1 cellular context compared by ENCODE assay signal in genomic region chr12:47852096-47852571, GRCh38.
TF ChIP-seq lines count a peak whose summit lies in the region.

No MANE protein-coding gene starts in this region.

TF ChIP-seq in HepG2, 621 proteins besides CTCF, POLR2A, EP300 and RAD21 (continued from another document and continues in another):
- 0 out of 2 replicates have a peak, but pooled peaks have one; percentile 43 for TF ChIP-seq POGK (CRISPR knock-in tag; conservative IDR thresholded peaks at IDR 0.05)
- no peak for TF ChIP-seq ZNF550 (CRISPR knock-in tag; IDR thresholded peaks at IDR 0.05; ENCODE audit: borderline replicate concordance)
- 0 out of 2 replicates have a peak, but pooled peaks have one; percentile 19 for TF ChIP-seq CREM (IDR thresholded peaks at IDR 0.05)
- no peak for TF ChIP-seq CREM (CRISPR knock-in tag; IDR thresholded peaks at IDR 0.05)
- no peak for TF ChIP-seq ATF2 (CRISPR knock-in tag; IDR thresholded peaks at IDR 0.05)
- TF ChIP-seq SRSF9 (IDR thresholded peaks at IDR 0.05; ENCODE audit: borderline replicate concordance, insufficient read depth, low read depth, low read length, poor library complexity, severe bottlenecking), result no peak
- no peak for TF ChIP-seq ZNF75D (CRISPR knock-in tag; IDR thresholded peaks at IDR 0.05; ENCODE audit: borderline replicate concordance)
- TF ChIP-seq SKI (IDR thresholded peaks at IDR 0.05; ENCODE audit: partially characterized antibody), result no peak
- TF ChIP-seq MAZ (IDR thresholded peaks at IDR 0.05; ENCODE audit: borderline replicate concordance, low read depth, low read length), result 0 out of 2 replicates have a peak, but pooled peaks have one; percentile 4
- peak; percentile 54; the same call in 1 of the 2 replicates for TF ChIP-seq MAZ (CRISPR knock-in tag; IDR thresholded peaks at IDR 0.05; ENCODE audit: low read depth)
- TF ChIP-seq ZMYM3 (CRISPR knock-in tag; IDR thresholded peaks at IDR 0.05), result peak; percentile 34; the same call in 1 of the 2 replicates
- TF ChIP-seq THYN1 (CRISPR knock-in tag; IDR thresholded peaks at IDR 0.05; ENCODE audit: borderline replicate concordance, low read depth), result no peak
- TF ChIP-seq STAG1 (CRISPR knock-in tag; IDR thresholded peaks at IDR 0.05), result no peak
- no peak for TF ChIP-seq ZNF776 (CRISPR knock-in tag; IDR thresholded peaks at IDR 0.05)
- TF ChIP-seq IRF2 (CRISPR knock-in tag; IDR thresholded peaks at IDR 0.05), result peak; percentile 47; the same call in 1 of the 2 replicates
- TF ChIP-seq MEIS1 (CRISPR knock-in tag; IDR thresholded peaks at IDR 0.05; ENCODE audit: borderline replicate concordance), result no peak
- TF ChIP-seq ADNP (CRISPR knock-in tag; IDR thresholded peaks at IDR 0.05), result no peak
- TF ChIP-seq MAFF (IDR thresholded peaks at IDR 0.05; ENCODE audit: low read depth, low read length), result no peak
- TF ChIP-seq BHLHE40 (IDR thresholded peaks at IDR 0.05; ENCODE audit: low read length), result no peak
- TF ChIP-seq U2AF1 (optimal IDR thresholded peaks at IDR 0.05; ENCODE audit: low read depth, low read length), result no peak
- TF ChIP-seq ZNF441 (CRISPR knock-in tag; IDR thresholded peaks at IDR 0.05; ENCODE audit: borderline replicate concordance), result peak; percentile 47; the same call in 1 of the 2 replicates
- no peak for TF ChIP-seq ZFP36L1 (CRISPR knock-in tag; IDR thresholded peaks at IDR 0.05)
- peak; percentile 57; the same call in 1 of the 2 replicates for TF ChIP-seq SOX5 (CRISPR knock-in tag; IDR thresholded peaks at IDR 0.05; ENCODE audit: borderline replicate concordance)
- 0 out of 2 replicates have a peak, but pooled peaks have one; percentile 30 for TF ChIP-seq ZNF580 (CRISPR knock-in tag; IDR thresholded peaks at IDR 0.05; ENCODE audit: borderline replicate concordance, low read depth)
- TF ChIP-seq ZNF724P (CRISPR knock-in tag; IDR thresholded peaks at IDR 0.05; ENCODE audit: borderline replicate concordance), result no peak
- no peak for TF ChIP-seq ZNF7 (CRISPR knock-in tag; IDR thresholded peaks at IDR 0.05)
- TF ChIP-seq MXI1 (IDR thresholded peaks at IDR 0.05; ENCODE audit: borderline replicate concordance, low read depth, low read length), result peak; percentile 55; the same call in 1 of the 3 replicates
- TF ChIP-seq ZNF337 (CRISPR knock-in tag; IDR thresholded peaks at IDR 0.05; ENCODE audit: borderline replicate concordance, low read depth), result no peak
- 0 out of 2 replicates have a peak, but pooled peaks have one; percentile 28 for TF ChIP-seq FOXP1 (IDR thresholded peaks at IDR 0.05)
- TF ChIP-seq FOXP1 (CRISPR knock-in tag; IDR thresholded peaks at IDR 0.05), result peak; percentile 96
- no peak for TF ChIP-seq ZNF552 (CRISPR knock-in tag; IDR thresholded peaks at IDR 0.05; ENCODE audit: borderline replicate concordance)
- TF ChIP-seq RXRB (CRISPR knock-in tag; IDR thresholded peaks at IDR 0.05; ENCODE audit: borderline replicate concordance), result 0 out of 2 replicates have a peak, but pooled peaks have one; percentile 14
- TF ChIP-seq ZFY (CRISPR knock-in tag; IDR thresholded peaks at IDR 0.05), result no peak
- TF ChIP-seq FOXJ3 (CRISPR knock-in tag; IDR thresholded peaks at IDR 0.05; ENCODE audit: borderline replicate concordance), result no peak
- TF ChIP-seq ZBTB3 (CRISPR knock-in tag; IDR thresholded peaks at IDR 0.05; ENCODE audit: borderline replicate concordance, low read depth), result no peak
- peak; percentile 24; the same call in 1 of the 2 replicates for TF ChIP-seq REPIN1 (CRISPR knock-in tag; IDR thresholded peaks at IDR 0.05; ENCODE audit: borderline replicate concordance, low read depth)
- TF ChIP-seq DPF2 (CRISPR knock-in tag; IDR thresholded peaks at IDR 0.05; ENCODE audit: borderline replicate concordance, low read depth), result peak; percentile 37; the same call in 1 of the 2 replicates
- peak; percentile 48; the same call in 1 of the 2 replicates for TF ChIP-seq HDAC2 (CRISPR knock-in tag; IDR thresholded peaks at IDR 0.05)
- TF ChIP-seq, protein P1, sequence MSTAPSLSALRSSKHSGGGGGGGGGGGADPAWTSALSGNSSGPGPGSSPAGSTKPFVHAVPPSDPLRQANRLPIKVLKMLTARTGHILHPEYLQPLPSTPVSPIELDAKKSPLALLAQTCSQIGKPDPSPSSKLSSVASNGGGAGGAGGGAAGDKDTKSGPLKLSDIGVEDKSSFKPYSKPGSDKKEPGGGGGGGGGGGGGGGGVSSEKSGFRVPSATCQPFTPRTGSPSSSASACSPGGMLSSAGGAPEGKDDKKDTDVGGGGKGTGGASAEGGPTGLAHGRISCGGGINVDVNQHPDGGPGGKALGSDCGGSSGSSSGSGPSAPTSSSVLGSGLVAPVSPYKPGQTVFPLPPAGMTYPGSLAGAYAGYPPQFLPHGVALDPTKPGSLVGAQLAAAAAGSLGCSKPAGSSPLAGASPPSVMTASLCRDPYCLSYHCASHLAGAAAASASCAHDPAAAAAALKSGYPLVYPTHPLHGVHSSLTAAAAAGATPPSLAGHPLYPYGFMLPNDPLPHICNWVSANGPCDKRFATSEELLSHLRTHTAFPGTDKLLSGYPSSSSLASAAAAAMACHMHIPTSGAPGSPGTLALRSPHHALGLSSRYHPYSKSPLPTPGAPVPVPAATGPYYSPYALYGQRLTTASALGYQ (CRISPR knock-in tag; IDR thresholded peaks at IDR 0.05), result no peak
- TF ChIP-seq ZNF225 (CRISPR knock-in tag; IDR thresholded peaks at IDR 0.05), result no peak
- peak; percentile 78 for TF ChIP-seq CCDC6 (CRISPR knock-in tag; IDR thresholded peaks at IDR 0.05)
- peak; percentile 40; the same call in 1 of the 2 replicates for TF ChIP-seq NCOA2 (CRISPR knock-in tag; IDR thresholded peaks at IDR 0.05)
- 0 out of 2 replicates have a peak, but pooled peaks have one; percentile 17 for TF ChIP-seq HNF4G (IDR thresholded peaks at IDR 0.05; ENCODE audit: borderline replicate concordance, low read depth, low read length)
- TF ChIP-seq HNF4G (CRISPR knock-in tag; IDR thresholded peaks at IDR 0.05; ENCODE audit: borderline replicate concordance, low read depth), result no peak; the same call in 1 of the 2 replicates
- TF ChIP-seq ZNF496 (CRISPR knock-in tag; IDR thresholded peaks at IDR 0.05; ENCODE audit: insufficient replicate concordance), result no peak
- TF ChIP-seq ELF3 (CRISPR knock-in tag; IDR thresholded peaks at IDR 0.05), result peak; percentile 57
- TF ChIP-seq, protein P2, sequence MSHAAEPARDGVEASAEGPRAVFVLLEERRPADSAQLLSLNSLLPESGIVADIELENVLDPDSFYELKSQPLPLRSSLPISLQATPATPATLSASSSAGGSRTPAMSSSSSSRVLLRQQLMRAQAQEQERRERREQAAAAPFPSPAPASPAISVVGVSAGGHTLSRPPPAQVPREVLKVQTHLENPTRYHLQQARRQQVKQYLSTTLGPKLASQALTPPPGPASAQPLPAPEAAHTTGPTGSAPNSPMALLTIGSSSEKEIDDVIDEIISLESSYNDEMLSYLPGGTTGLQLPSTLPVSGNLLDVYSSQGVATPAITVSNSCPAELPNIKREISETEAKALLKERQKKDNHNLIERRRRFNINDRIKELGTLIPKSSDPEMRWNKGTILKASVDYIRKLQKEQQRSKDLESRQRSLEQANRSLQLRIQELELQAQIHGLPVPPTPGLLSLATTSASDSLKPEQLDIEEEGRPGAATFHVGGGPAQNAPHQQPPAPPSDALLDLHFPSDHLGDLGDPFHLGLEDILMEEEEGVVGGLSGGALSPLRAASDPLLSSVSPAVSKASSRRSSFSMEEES (CRISPR knock-in tag; IDR thresholded peaks at IDR 0.05), result peak; percentile 46; the same call in 1 of the 2 replicates
- 0 out of 2 replicates have a peak, but pooled peaks have one; percentile 34 for TF ChIP-seq MYC (CRISPR knock-in tag; IDR thresholded peaks at IDR 0.05; ENCODE audit: borderline replicate concordance)
- no peak for TF ChIP-seq ZNF34 (CRISPR knock-in tag; IDR thresholded peaks at IDR 0.05; ENCODE audit: borderline replicate concordance)
- TF ChIP-seq, protein P3, sequence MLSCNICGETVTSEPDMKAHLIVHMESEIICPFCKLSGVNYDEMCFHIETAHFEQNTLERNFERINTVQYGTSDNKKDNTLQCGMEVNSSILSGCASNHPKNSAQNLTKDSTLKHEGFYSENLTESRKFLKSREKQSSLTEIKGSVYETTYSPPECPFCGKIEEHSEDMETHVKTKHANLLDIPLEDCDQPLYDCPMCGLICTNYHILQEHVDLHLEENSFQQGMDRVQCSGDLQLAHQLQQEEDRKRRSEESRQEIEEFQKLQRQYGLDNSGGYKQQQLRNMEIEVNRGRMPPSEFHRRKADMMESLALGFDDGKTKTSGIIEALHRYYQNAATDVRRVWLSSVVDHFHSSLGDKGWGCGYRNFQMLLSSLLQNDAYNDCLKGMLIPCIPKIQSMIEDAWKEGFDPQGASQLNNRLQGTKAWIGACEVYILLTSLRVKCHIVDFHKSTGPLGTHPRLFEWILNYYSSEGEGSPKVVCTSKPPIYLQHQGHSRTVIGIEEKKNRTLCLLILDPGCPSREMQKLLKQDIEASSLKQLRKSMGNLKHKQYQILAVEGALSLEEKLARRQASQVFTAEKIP (CRISPR knock-in tag; IDR thresholded peaks at IDR 0.05; ENCODE audit: borderline replicate concordance), result no peak
- no peak for TF ChIP-seq ZNF3 (CRISPR knock-in tag; IDR thresholded peaks at IDR 0.05)
- peak; percentile 80; the same call in 1 of the 2 replicates for TF ChIP-seq FOXO1 (CRISPR knock-in tag; IDR thresholded peaks at IDR 0.05)
- peak; percentile 52; the same call in 1 of the 2 replicates for TF ChIP-seq ERF (CRISPR knock-in tag; IDR thresholded peaks at IDR 0.05)
- TF ChIP-seq ZFX (CRISPR knock-in tag; IDR thresholded peaks at IDR 0.05; ENCODE audit: low read depth), result peak; percentile 42; the same call in 1 of the 2 replicates
- peak; percentile 95 for TF ChIP-seq FOXA3 (CRISPR knock-in tag; IDR thresholded peaks at IDR 0.05)
- TF ChIP-seq, protein P4, sequence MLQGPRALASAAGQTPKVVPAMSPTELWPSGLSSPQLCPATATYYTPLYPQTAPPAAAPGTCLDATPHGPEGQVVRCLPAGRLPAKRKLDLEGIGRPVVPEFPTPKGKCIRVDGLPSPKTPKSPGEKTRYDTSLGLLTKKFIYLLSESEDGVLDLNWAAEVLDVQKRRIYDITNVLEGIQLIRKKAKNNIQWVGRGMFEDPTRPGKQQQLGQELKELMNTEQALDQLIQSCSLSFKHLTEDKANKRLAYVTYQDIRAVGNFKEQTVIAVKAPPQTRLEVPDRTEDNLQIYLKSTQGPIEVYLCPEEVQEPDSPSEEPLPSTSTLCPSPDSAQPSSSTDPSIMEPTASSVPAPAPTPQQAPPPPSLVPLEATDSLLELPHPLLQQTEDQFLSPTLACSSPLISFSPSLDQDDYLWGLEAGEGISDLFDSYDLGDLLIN (CRISPR knock-in tag; IDR thresholded peaks at IDR 0.05; ENCODE audit: borderline replicate concordance), result no peak
- TF ChIP-seq KLF16 (CRISPR knock-in tag; IDR thresholded peaks at IDR 0.05), result peak in 1 of 2 experiments; percentile 27; a peak in 1 of 4 replicates
- TF ChIP-seq SMYD3 (CRISPR knock-in tag; IDR thresholded peaks at IDR 0.05), result no peak
- TF ChIP-seq ZBTB44 (CRISPR knock-in tag; IDR thresholded peaks at IDR 0.05), result no peak
- TF ChIP-seq, protein P5, sequence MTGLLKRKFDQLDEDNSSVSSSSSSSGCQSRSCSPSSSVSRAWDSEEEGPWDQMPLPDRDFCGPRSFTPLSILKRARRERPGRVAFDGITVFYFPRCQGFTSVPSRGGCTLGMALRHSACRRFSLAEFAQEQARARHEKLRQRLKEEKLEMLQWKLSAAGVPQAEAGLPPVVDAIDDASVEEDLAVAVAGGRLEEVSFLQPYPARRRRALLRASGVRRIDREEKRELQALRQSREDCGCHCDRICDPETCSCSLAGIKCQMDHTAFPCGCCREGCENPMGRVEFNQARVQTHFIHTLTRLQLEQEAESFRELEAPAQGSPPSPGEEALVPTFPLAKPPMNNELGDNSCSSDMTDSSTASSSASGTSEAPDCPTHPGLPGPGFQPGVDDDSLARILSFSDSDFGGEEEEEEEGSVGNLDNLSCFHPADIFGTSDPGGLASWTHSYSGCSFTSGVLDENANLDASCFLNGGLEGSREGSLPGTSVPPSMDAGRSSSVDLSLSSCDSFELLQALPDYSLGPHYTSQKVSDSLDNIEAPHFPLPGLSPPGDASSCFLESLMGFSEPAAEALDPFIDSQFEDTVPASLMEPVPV (CRISPR knock-in tag; IDR thresholded peaks at IDR 0.05), result no peak
- no peak for TF ChIP-seq RBM39 (IDR thresholded peaks at IDR 0.05; ENCODE audit: low read depth, low read length, poor library complexity, severe bottlenecking)
- TF ChIP-seq ZNF224 (CRISPR knock-in tag; IDR thresholded peaks at IDR 0.05), result no peak
